ENCODE assay signal across 8 cellular contexts in the genomic region with DNA sequence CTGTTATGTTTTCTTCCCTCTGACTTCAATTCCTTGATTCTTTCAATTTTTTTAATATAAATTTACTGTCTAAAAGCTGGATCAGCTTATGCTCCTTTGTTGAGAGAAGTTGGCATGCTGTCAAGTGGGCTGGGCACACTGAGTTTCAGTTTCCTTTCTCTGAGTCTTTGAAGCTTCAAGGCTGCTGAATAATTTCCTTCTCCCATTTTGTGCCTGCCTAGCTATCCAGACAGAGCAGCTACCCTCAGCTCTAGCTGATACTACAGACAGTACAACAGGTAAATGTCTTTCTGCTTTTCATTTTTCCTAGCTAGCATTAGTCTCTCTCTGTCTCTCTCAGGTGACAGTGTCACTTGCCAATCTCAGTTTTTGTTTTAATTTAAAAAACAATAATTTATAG. TPM values are rescaled to one million over a fixed set of nuclear protein-coding genes. Genes with fewer than 3 reads are reported as not detected.
DNase-seq lines count a peak whose midpoint lies in the region; ATAC-seq lines count a peak whose summit lies in the region.

A gene with protein sequence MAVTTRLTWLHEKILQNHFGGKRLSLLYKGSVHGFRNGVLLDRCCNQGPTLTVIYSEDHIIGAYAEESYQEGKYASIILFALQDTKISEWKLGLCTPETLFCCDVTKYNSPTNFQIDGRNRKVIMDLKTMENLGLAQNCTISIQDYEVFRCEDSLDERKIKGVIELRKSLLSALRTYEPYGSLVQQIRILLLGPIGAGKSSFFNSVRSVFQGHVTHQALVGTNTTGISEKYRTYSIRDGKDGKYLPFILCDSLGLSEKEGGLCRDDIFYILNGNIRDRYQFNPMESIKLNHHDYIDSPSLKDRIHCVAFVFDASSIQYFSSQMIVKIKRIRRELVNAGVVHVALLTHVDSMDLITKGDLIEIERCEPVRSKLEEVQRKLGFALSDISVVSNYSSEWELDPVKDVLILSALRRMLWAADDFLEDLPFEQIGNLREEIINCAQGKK (plus strand): TSS at position 204 of the 400 bp plus-strand sequence. CDS start 365 bp downstream, outside the sequence.

- intact Hi-C loops in T-helper 1 cell treated with Interleukin-12 subunit alpha and Interleukin-12 subunit beta and Interleukin-4 antibody, amounts not matched to agents 30 ng/mL and 1 ng/mL, for 36 hours (cut with micrococcal nuclease), result loop anchor here (1.0 to 2.0 kb wide), 5 partner anchors 15 to 967 kb away; partner anchors contain the start of genes FUBP1 and ZZZ3

- ATAC-seq in GM19025 (IDR thresholded peaks at IDR 0.05; ENCODE audit: low read depth, unreplicated experiment) (peak; percentile 76), HG03432 (IDR thresholded peaks at IDR 0.05; ENCODE audit: unreplicated experiment) (peak; percentile 91)

- peak; percentile 63 for DNase-seq in AG08396 (ENCODE audit: low spot score)
- peak in 34 of 56 donors; percentile 2 to 82 (median 32) for DNase-seq in amygdala (lab: John Stamatoyannopoulos, UW)
- DNase-seq in hippocampal formation (lab: John Stamatoyannopoulos, UW), result peak; percentile 47 to 58
- DNase-seq in stimulated activated CD4-positive, alpha-beta T cell treated with anti-CD3 and anti-CD28 coated beads, Interleukin-15, amount 100 ng/mL, for 24 hours, result peak; percentile 75
- DNase-seq in HuH-7 (ENCODE audit: low spot score), result no peak

RNA-seq across cellular contexts. Expression of the gene that starts here (rescaled TPM):
- total RNA-seq in T-helper 1 cell treated with Interleukin-12 subunit alpha and Interleukin-12 subunit beta and Interleukin-4 antibody, amounts not matched to agents 30 ng/mL and 1 ng/mL, for 36 hours, result 125 and 143 TPM in 2 replicates
